ENCODE assay signal across 9 cellular contexts in genomic region chr6:39189915-39190544, GRCh38. TPM values are rescaled to one million over a fixed set of nuclear protein-coding genes. Genes with fewer than 3 reads are reported as not detected.
DNase-seq lines count a peak whose midpoint lies in the region; ATAC-seq and TF ChIP-seq lines count a peak whose summit lies in the region.
"Had no signal": no experiment of that assay in that cellular context is flagged by ENCODE, and none has a peak within 500 bp of the region (broad histone marks: within the 10 kb centered on the region; RNA-seq: fewer than 3 reads in every experiment).

No MANE protein-coding gene starts in this region.

- intact Hi-C loops in activated T-helper 1 cell treated with anti-CD3 and anti-CD28 coated beads, Interleukin-12 subunit alpha, Interleukin-12 subunit beta, Interleukin-2, Interleukin-4 antibody, amounts not matched to agents 30 ng/mL and 10 ng/mL and 1 ng/mL, durations not matched to agents 14 hours and 24 hours and 36 hours (cut with micrococcal nuclease): no loop called here

- no peak for TF ChIP-seq POLR2A in tibial nerve (IDR thresholded peaks at IDR 0.05)

- H3K27me3 ChIP-seq in tibial nerve: no peaks in the 10 kb centered on the region

- H3K36me3 Mint-ChIP-seq in activated T-helper 1 cell treated with anti-CD3 and anti-CD28 coated beads, Interleukin-12 subunit alpha, Interleukin-12 subunit beta, Interleukin-2, Interleukin-4 antibody, amounts not matched to agents 30 ng/mL and 10 ng/mL and 1 ng/mL, durations not matched to agents 14 hours and 24 hours and 36 hours (ENCODE audit: low read depth): peaks cover 52% of the 10 kb centered on the region

- H3K4me1 ChIP-seq in tibial nerve: peaks cover 0 to 81% (median 32%) of the 10 kb centered on the region in 4 donors

- ATAC-seq in GM18519 (IDR thresholded peaks at IDR 0.05; ENCODE audit: low FRiP score, unreplicated experiment): no peak
- ATAC-seq in HG03571 (IDR thresholded peaks at IDR 0.05; ENCODE audit: unreplicated experiment): no peak

- no peak overlapping the region for H3K4me3 Mint-ChIP-seq in activated T-helper 1 cell treated with anti-CD3 and anti-CD28 coated beads, Interleukin-12 subunit alpha, Interleukin-12 subunit beta, Interleukin-2, Interleukin-4 antibody, amounts not matched to agents 30 ng/mL and 10 ng/mL and 1 ng/mL, durations not matched to agents 14 hours and 24 hours and 36 hours
- H3K4me3 Mint-ChIP-seq: CD8-positive, alpha-beta memory T cell had no signal

- H3K36me3 ChIP-seq in tibial nerve: peaks cover 0 to 27% (median 0%) of the 10 kb centered on the region in 3 donors

- peaks cover 30% of the 10 kb centered on the region for H3K4me1 Mint-ChIP-seq in activated T-helper 1 cell treated with anti-CD3 and anti-CD28 coated beads, Interleukin-12 subunit alpha, Interleukin-12 subunit beta, Interleukin-2, Interleukin-4 antibody, amounts not matched to agents 30 ng/mL and 10 ng/mL and 1 ng/mL, durations not matched to agents 14 hours and 24 hours and 36 hours (ENCODE audit: low read depth)

- DNase-seq in NCI-H748 (lab: John Stamatoyannopoulos, UW; ENCODE audit: unreplicated experiment): peak; percentile 25
- DNase-seq in NCI-H748 treated with DMSO at 0.1 percent for 48 hours (lab: John Stamatoyannopoulos, UW): no peak
- peak; percentile 60 for DNase-seq in HuH-7 (ENCODE audit: low spot score)
- no peak for DNase-seq in activated T-helper 1 cell treated with anti-CD3 and anti-CD28 coated beads, Interleukin-12 subunit alpha, Interleukin-12 subunit beta, Interleukin-2, Interleukin-4 antibody, amounts not matched to agents 30 ng/mL and 10 ng/mL and 1 ng/mL, durations not matched to agents 14 hours and 24 hours and 36 hours (ENCODE audit: low spot score)
- peak; percentile 87 for DNase-seq in iPS-NIHi7 (ENCODE audit: extremely low spot score)
- DNase-seq in tibial nerve (ENCODE audit: low spot score in 2 of 2): peak in 1 of 2 donors; percentile 38

- peak overlapping the region; percentile 9 for H3K27ac Mint-ChIP-seq in activated T-helper 1 cell treated with anti-CD3 and anti-CD28 coated beads, Interleukin-12 subunit alpha, Interleukin-12 subunit beta, Interleukin-2, Interleukin-4 antibody, amounts not matched to agents 30 ng/mL and 10 ng/mL and 1 ng/mL, durations not matched to agents 14 hours and 24 hours and 36 hours

- TF ChIP-seq CTCF in tibial nerve (IDR thresholded peaks at IDR 0.05): peak; percentile 45 to 72 (median 61)

- no peaks in the 10 kb centered on the region for H3K9me3 ChIP-seq in tibial nerve

- no peak overlapping the region for H3K4me3 ChIP-seq in tibial nerve

- peaks cover 2% of the 10 kb centered on the region for H3K27me3 Mint-ChIP-seq in activated T-helper 1 cell treated with anti-CD3 and anti-CD28 coated beads, Interleukin-12 subunit alpha, Interleukin-12 subunit beta, Interleukin-2, Interleukin-4 antibody, amounts not matched to agents 30 ng/mL and 10 ng/mL and 1 ng/mL, durations not matched to agents 14 hours and 24 hours and 36 hours (ENCODE audit: insufficient read depth)

- no peaks in the 10 kb centered on the region for H3K9me3 Mint-ChIP-seq in activated T-helper 1 cell treated with anti-CD3 and anti-CD28 coated beads, Interleukin-12 subunit alpha, Interleukin-12 subunit beta, Interleukin-2, Interleukin-4 antibody, amounts not matched to agents 30 ng/mL and 10 ng/mL and 1 ng/mL, durations not matched to agents 14 hours and 24 hours and 36 hours
- H3K9me3 Mint-ChIP-seq: CD8-positive, alpha-beta memory T cell had no signal

- H3K27ac ChIP-seq in tibial nerve: peak overlapping the region; percentile 24 to 82 (median 64)

- 72 to 78% methylated on average over 13 to 14 of the region's 15 CpGs for WGBS in tibial nerve, 2 donors

- TF ChIP-seq EP300 in tibial nerve (IDR thresholded peaks at IDR 0.05): peak in 1 of 2 donors; percentile 12

RNA-seq across cellular contexts. Expression of gene KCNK5, which starts 39.2 kb away (rescaled TPM):
- total RNA-seq in activated T-helper 1 cell treated with anti-CD3 and anti-CD28 coated beads, Interleukin-12 subunit alpha, Interleukin-12 subunit beta, Interleukin-2, Interleukin-4 antibody, amounts not matched to agents 30 ng/mL and 10 ng/mL and 1 ng/mL, durations not matched to agents 14 hours and 24 hours and 36 hours: 36.7 and 38.7 TPM in 2 replicates
- 10 to 100 TPM; 16.7 to 20.0 (median 18.4) TPM for total RNA-seq in tibial nerve

Comparison
In these comparisons a context has a peak if more than half of its experiments do, and no peak if none do; other contexts are left out.
1. DNase-seq: peak in NCI-H748 (single experiment), HuH-7 (single experiment) and iPS-NIHi7 (single experiment); none in NCI-H748 treated with DMSO at 0.1 percent for 48 hours (single experiment) and activated T-helper 1 cell treated with anti-CD3 and anti-CD28 coated beads, Interleukin-12 subunit alpha, Interleukin-12 subunit beta, Interleukin-2, Interleukin-4 antibody, amounts not matched to agents 30 ng/mL and 10 ng/mL and 1 ng/mL, durations not matched to agents 14 hours and 24 hours and 36 hours (single experiment).